3 cellular contexts compared by ENCODE assay signal in genomic region chr18:78830826-78831225, GRCh38.
"Had no signal": no experiment of that assay in that cellular context is flagged by ENCODE, and none has a peak within 500 bp of the region (broad histone marks: within the 10 kb centered on the region; RNA-seq: fewer than 3 reads in every experiment).

No MANE protein-coding gene starts in this region.

- DNase-seq: GDM1, GF-D8 had no signal

- H3K4me3 ChIP-seq: GM12878 had no signal

- ATAC-seq: GM12878 had no signal
